ENCODE assay signal across 9 cellular contexts in genomic region chr7:92904292-92905131, GRCh38.
A peak's percentile ranks its signal among the peaks of the same experiment; 100 is the strongest.
DNase-seq lines count a peak whose midpoint lies in the region; ATAC-seq and TF ChIP-seq lines count a peak whose summit lies in the region.
"Had no signal": no experiment of that assay in that cellular context is flagged by ENCODE, and none has a peak within 500 bp of the region (broad histone marks: within the 10 kb centered on the region; RNA-seq: fewer than 3 reads in every experiment).

No MANE protein-coding gene starts in this region.

- H3K27ac Mint-ChIP-seq in CD14-positive monocyte: no peak overlapping the region

- TF ChIP-seq CTCF in CD14-positive monocyte (IDR thresholded peaks at IDR 0.05): no peak

- H3K9me3 Mint-ChIP-seq in CD14-positive monocyte: peaks cover 0 to 7% (median 2%) of the 10 kb centered on the region in 7 donors

- no peaks in the 10 kb centered on the region for H3K4me1 ChIP-seq in right cardiac atrium (ENCODE audit: control insufficient read depth, insufficient read depth, low read length)
- H3K4me1 ChIP-seq: right lobe of liver had no signal

- WGBS in right cardiac atrium: 60% methylated on average over 7 of the region's 7 CpGs

- H3K4me1 Mint-ChIP-seq in CD14-positive monocyte: peaks cover 19% of the 10 kb centered on the region

- H3K27me3 ChIP-seq in right cardiac atrium (ENCODE audit: control insufficient read depth, insufficient read depth): no peaks in the 10 kb centered on the region
- H3K27me3 ChIP-seq: right lobe of liver had no signal

- peaks cover 0 to 2% (median 0%) of the 10 kb centered on the region in 3 donors for H3K27me3 Mint-ChIP-seq in CD14-positive monocyte (ENCODE audit: low read depth in 3 of 3)

- no peaks in the 10 kb centered on the region for H3K36me3 Mint-ChIP-seq in CD14-positive monocyte

- no peaks in the 10 kb centered on the region for H3K9me3 ChIP-seq in right cardiac atrium (ENCODE audit: control insufficient read depth, low read length)
- H3K9me3 ChIP-seq: right lobe of liver had no signal

- intact Hi-C loops in CD14-positive monocyte (cut with micrococcal nuclease) (no loop called here), right cardiac atrium (cut with DNase I) (no loop called here)

- ATAC-seq in GM21367 (IDR thresholded peaks at IDR 0.05; ENCODE audit: unreplicated experiment): peak; percentile 98
- peak; percentile 63 for ATAC-seq in HG03575 (IDR thresholded peaks at IDR 0.05; ENCODE audit: extremely low read depth, insufficient number of reproducible peaks, low FRiP score, unreplicated experiment)
- ATAC-seq in right cardiac atrium: no peak

- DNase-seq in CD14-positive monocyte (ENCODE audit: low spot score) (peak; percentile 75), dedifferentiated amniotic fluid mesenchymal stem cell (ENCODE audit: extremely low spot score) (peak; percentile 58), germinal center (ENCODE audit: low spot score) (no peak), right cardiac atrium (no peak)
- DNase-seq in activated CD4-positive, CD25-positive, alpha-beta regulatory T cell treated with anti-CD3 and anti-CD28 coated beads, Interleukin-2, amount 50 U/mL, for 16 hours (ENCODE audit: low read depth, low spot score): peak; percentile 70
- peak; percentile 58 to 60 for DNase-seq in stimulated activated CD4-positive, alpha-beta T cell treated with anti-CD3 and anti-CD28 coated beads, Interleukin-15, amount 100 ng/mL, for 1 hour (ENCODE audit: low read depth in 1 of 2, low spot score in 1 of 2)
- DNase-seq: right lobe of liver had no signal

- H3K27ac ChIP-seq in right cardiac atrium (ENCODE audit: low read length): no peak overlapping the region
- H3K27ac ChIP-seq: right lobe of liver had no signal

- no peak overlapping the region for H3K4me3 ChIP-seq in right cardiac atrium (ENCODE audit: low read length)
- H3K4me3 ChIP-seq: right lobe of liver had no signal

- peak overlapping the region in 1 of 2 donors; percentile 39 for H3K4me3 Mint-ChIP-seq in CD14-positive monocyte

Comparison
In these comparisons a context has a peak if more than half of its experiments do, and no peak if none do; other contexts are left out.
1. DNase-seq: peak in CD14-positive monocyte (single experiment), activated CD4-positive, CD25-positive, alpha-beta regulatory T cell treated with anti-CD3 and anti-CD28 coated beads, Interleukin-2, amount 50 U/mL, for 16 hours (single experiment), dedifferentiated amniotic fluid mesenchymal stem cell (single experiment) and stimulated activated CD4-positive, alpha-beta T cell treated with anti-CD3 and anti-CD28 coated beads, Interleukin-15, amount 100 ng/mL, for 1 hour (2 of 2); none in germinal center (single experiment) and right cardiac atrium (0 of 3).
2. ATAC-seq: peak in GM21367 (single experiment) and HG03575 (single experiment); none in right cardiac atrium (0 of 2).